8 cellular contexts compared by ENCODE assay signal in the genomic region with DNA sequence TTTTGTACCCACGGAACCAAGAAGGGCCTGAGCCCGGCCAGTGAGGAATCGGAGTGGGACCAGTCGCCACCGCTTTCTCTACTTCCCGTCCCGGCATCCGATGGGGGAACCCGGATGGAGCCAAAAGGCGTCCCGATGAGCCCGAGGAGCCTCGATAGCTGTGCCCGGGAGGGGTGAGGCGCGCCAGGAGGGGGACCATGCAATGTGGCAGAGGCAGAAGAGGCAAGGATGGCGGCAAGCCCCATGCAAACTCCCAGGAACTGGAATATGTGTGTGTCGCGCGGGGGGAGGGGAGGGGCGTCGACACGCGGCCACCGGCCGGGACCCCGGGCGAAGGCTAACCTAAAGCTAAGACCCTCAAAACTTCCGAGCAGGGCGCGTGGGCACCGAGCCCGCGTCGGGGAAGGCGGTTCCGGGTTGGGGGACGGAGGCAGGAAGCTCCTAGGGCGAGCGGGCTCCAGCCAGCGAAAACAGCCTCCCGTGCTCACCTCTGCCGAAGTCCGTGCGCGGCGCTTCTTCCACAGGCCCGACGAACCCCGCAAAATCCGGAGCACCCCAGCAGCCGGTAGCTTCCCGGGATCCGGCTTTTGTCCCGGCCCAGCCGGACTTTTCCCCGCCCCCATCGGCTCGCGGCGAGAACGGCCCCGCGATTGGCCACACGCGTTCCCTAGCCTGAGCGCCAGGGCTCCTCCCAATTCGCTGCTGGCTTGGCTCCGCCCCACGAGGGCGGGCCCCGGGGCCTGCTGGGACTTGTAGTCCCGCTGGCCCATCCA. TPM values are rescaled to one million over a fixed set of nuclear protein-coding genes. Genes with fewer than 3 reads are reported as not detected.
DNase-seq lines count a peak whose midpoint lies in the region; ATAC-seq, FAIRE-seq and TF ChIP-seq lines count a peak whose summit lies in the region.

A gene (minus strand): TSS at position 560 of the 773 bp plus-strand sequence. CDS start 5,078 bp downstream, outside the sequence.

- DNase-seq in AG08395 (ENCODE audit: low spot score) = peak; percentile 99
- DNase-seq in NCI-H345 treated with DMSO at 0.1 percent for 48 hours (lab: John Stamatoyannopoulos, UW; ENCODE audit: unreplicated experiment) = peak; percentile 97
- peak; percentile 96 for DNase-seq in activated CD4-positive, CD25-positive, alpha-beta regulatory T cell treated with anti-CD3 and anti-CD28 coated beads, Interleukin-2, amount 50 U/mL, for 72 hours
- peak; percentile 70 to 75 for DNase-seq in cerebellar nuclear complex (lab: John Stamatoyannopoulos, UW)
- peak; percentile 99 for DNase-seq in kidney
- DNase-seq in stimulated activated CD4-positive, alpha-beta T cell treated with anti-CD3 and anti-CD28 coated beads, Interleukin-15, amount 100 ng/mL, for 24 hours = peak; percentile 98

- ATAC-seq in HG03196 (IDR thresholded peaks at IDR 0.05; ENCODE audit: unreplicated experiment) = peak; percentile 87

- no peaks in the 10 kb centered on the region for H3K36me3 ChIP-seq in kidney (ENCODE audit: control insufficient read depth in 1 of 2, insufficient read depth in 2 of 2, low read length in 2 of 2)

- H3K9ac ChIP-seq in kidney (ENCODE audit: low read length in 2 of 2) = peak within 1 kb of the TSS; percentile 78 to 84

- peak; percentile 94 for TF ChIP-seq POLR2A in GM18951 (IDR thresholded peaks at IDR 0.05; ENCODE audit: extremely low read depth, insufficient read depth, insufficient read length)

- no peaks in the 10 kb centered on the region for H3K9me3 ChIP-seq in kidney (ENCODE audit: control insufficient read depth in 1 of 2, low read length in 2 of 2)

- TF ChIP-seq CTCF in kidney (IDR thresholded peaks at IDR 0.05; ENCODE audit: borderline replicate concordance, extremely low read depth, insufficient read depth) = no peak

- intact Hi-C loops in kidney (cut with DNase I) = no loop called here

- peak within 1 kb of the TSS; percentile 80 to 86 for H3K27ac ChIP-seq in kidney (ENCODE audit: low read depth in 2 of 2, low read length in 2 of 2)

- no peak for FAIRE-seq in kidney (lab: Jason Lieb, UNC)

- peaks cover 21 to 26% of the 10 kb centered on the region in 2 donors for H3K4me1 ChIP-seq in kidney (ENCODE audit: control insufficient read depth in 1 of 2, insufficient read depth in 1 of 2, low read depth in 1 of 2, low read length in 2 of 2)

- H3K4me3 ChIP-seq in kidney (ENCODE audit: low read length in 2 of 2) = peak within 1 kb of the TSS; percentile 87 to 96

- in situ Hi-C loops in GM18951 (cut with MboI; ENCODE audit: low sequenced_read_pairs, unreplicated experiment) = no loop called here

RNA-seq across cellular contexts. Expression of the gene that starts here (rescaled TPM):
- 104 TPM for total RNA-seq in kidney
- 33.7 TPM for polyA plus RNA-seq in kidney (ENCODE audit: insufficient read depth, low read depth, low replicate concordance)

Comparison
In these comparisons a context has a peak if more than half of its experiments do, and no peak if none do; other contexts are left out.
1. Peak in every context shown above with its lines: DNase-seq, ATAC-seq, H3K4me3 ChIP-seq and H3K27ac ChIP-seq.